1 cellular context compared by ENCODE assay signal in genomic region chr5:115369430-115370144, GRCh38.
TF ChIP-seq lines count a peak whose summit lies in the region.

No MANE protein-coding gene starts in this region.

TF ChIP-seq in GM23338, 12 proteins besides CTCF, POLR2A, EP300 and RAD21 (continued from another document):
- TF ChIP-seq, protein P1, sequence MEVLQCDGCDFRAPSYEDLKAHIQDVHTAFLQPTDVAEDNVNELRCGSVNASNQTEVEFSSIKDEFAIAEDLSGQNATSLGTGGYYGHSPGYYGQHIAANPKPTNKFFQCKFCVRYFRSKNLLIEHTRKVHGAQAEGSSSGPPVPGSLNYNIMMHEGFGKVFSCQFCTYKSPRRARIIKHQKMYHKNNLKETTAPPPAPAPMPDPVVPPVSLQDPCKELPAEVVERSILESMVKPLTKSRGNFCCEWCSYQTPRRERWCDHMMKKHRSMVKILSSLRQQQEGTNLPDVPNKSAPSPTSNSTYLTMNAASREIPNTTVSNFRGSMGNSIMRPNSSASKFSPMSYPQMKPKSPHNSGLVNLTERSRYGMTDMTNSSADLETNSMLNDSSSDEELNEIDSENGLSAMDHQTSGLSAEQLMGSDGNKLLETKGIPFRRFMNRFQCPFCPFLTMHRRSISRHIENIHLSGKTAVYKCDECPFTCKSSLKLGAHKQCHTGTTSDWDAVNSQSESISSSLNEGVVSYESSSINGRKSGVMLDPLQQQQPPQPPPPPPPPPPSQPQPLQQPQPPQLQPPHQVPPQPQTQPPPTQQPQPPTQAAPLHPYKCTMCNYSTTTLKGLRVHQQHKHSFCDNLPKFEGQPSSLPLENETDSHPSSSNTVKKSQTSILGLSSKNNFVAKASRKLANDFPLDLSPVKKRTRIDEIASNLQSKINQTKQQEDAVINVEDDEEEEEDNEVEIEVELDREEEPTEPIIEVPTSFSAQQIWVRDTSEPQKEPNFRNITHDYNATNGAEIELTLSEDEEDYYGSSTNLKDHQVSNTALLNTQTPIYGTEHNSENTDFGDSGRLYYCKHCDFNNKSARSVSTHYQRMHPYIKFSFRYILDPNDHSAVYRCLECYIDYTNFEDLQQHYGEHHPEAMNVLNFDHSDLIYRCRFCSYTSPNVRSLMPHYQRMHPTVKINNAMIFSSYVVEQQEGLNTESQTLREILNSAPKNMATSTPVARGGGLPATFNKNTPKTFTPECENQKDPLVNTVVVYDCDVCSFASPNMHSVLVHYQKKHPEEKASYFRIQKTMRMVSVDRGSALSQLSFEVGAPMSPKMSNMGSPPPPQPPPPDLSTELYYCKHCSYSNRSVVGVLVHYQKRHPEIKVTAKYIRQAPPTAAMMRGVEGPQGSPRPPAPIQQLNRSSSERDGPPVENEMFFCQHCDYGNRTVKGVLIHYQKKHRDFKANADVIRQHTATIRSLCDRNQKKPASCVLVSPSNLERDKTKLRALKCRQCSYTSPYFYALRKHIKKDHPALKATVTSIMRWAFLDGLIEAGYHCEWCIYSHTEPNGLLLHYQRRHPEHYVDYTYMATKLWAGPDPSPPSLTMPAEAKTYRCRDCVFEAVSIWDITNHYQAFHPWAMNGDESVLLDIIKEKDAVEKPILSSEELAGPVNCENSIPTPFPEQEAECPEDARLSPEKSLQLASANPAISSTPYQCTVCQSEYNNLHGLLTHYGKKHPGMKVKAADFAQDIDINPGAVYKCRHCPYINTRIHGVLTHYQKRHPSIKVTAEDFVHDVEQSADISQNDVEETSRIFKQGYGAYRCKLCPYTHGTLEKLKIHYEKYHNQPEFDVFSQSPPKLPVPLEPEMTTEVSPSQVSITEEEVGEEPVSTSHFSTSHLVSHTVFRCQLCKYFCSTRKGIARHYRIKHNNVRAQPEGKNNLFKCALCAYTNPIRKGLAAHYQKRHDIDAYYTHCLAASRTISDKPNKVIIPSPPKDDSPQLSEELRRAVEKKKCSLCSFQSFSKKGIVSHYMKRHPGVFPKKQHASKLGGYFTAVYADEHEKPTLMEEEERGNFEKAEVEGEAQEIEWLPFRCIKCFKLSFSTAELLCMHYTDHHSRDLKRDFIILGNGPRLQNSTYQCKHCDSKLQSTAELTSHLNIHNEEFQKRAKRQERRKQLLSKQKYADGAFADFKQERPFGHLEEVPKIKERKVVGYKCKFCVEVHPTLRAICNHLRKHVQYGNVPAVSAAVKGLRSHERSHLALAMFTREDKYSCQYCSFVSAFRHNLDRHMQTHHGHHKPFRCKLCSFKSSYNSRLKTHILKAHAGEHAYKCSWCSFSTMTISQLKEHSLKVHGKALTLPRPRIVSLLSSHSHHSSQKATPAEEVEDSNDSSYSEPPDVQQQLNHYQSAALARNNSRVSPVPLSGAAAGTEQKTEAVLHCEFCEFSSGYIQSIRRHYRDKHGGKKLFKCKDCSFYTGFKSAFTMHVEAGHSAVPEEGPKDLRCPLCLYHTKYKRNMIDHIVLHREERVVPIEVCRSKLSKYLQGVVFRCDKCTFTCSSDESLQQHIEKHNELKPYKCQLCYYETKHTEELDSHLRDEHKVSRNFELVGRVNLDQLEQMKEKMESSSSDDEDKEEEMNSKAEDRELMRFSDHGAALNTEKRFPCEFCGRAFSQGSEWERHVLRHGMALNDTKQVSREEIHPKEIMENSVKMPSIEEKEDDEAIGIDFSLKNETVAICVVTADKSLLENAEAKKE (CRISPR knock-in tag; IDR thresholded peaks at IDR 0.05) = peak; percentile 100
- no peak for TF ChIP-seq STAT1 (IDR thresholded peaks at IDR 0.05; ENCODE audit: unreplicated experiment)
- TF ChIP-seq ETS1 (IDR thresholded peaks at IDR 0.05) = no peak
- TF ChIP-seq POLR2AphosphoS5 (IDR thresholded peaks at IDR 0.05; ENCODE audit: low read depth) = no peak
TF ChIP-seq in GM23338: peak in this region for 3.
